Comparison of ENCODE assay signal across 16 cellular contexts in the genomic region with DNA sequence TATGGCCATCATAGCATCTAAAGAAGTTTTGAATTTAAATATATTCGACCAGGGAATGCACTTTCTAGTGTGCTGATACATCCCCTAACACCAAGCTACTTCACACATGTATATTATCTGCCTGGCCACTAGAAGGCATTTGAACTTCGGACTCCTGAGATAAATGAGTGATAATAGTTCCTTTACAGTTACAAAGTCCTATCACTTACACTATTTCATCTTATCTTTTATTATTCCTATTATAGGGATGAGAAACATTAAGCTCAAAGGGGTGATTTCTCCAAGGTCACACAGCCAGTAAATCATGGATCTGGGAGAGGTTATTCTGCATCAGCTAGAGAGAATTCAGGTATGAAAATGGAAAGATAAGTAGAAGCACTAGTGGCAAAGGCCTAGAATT. TPM values are rescaled to one million over a fixed set of nuclear protein-coding genes. Genes with fewer than 3 reads are reported as not detected.
DNase-seq lines count a peak whose midpoint lies in the region; ATAC-seq, FAIRE-seq and TF ChIP-seq lines count a peak whose summit lies in the region.
"Had no signal": no experiment of that assay in that cellular context is flagged by ENCODE, and none has a peak within 500 bp of the region (broad histone marks: within the 10 kb centered on the region; RNA-seq: fewer than 3 reads in every experiment).

No MANE protein-coding gene starts in this region.

- H3K9me3 Mint-ChIP-seq in H9 = no peaks in the 10 kb centered on the region
- H3K9me3 Mint-ChIP-seq: CD8-positive, alpha-beta T cell had no signal

- no peak overlapping the region for H3K27ac ChIP-seq in H9 (ENCODE audit: insufficient read length, low read depth, low read length)
- no peak overlapping the region for H3K27ac ChIP-seq in OCI-LY1 (ENCODE audit: low read depth, low read length, poor library complexity, severe bottlenecking)
- no peak overlapping the region for H3K27ac ChIP-seq in foreskin keratinocyte
- H3K27ac ChIP-seq in small intestine (ENCODE audit: low read depth in 1 of 2, low read length in 1 of 2) = no peak overlapping the region
- H3K27ac ChIP-seq in upper lobe of right lung = no peak overlapping the region
- H3K27ac ChIP-seq: RWPE1 had no signal

- H4K8ac ChIP-seq in H9 (replicated peaks; ENCODE audit: insufficient read length, low read depth, low read length) = no peak overlapping the region

- no peak overlapping the region for H4K91ac ChIP-seq in H9 (ENCODE audit: insufficient read length, low read depth, low read length)

- TF ChIP-seq CTCF in H9 (conservative IDR thresholded peaks at IDR 0.05) (peak; percentile 39; the same call in 1 of the 3 replicates), OCI-LY1 (IDR thresholded peaks at IDR 0.05; ENCODE audit: low read length) (peak; percentile 23), foreskin keratinocyte (conservative IDR thresholded peaks at IDR 0.05) (no peak), upper lobe of right lung (IDR thresholded peaks at IDR 0.05) (no peak)

- no peaks in the 10 kb centered on the region for H3F3A ChIP-seq in OCI-LY1 (ENCODE audit: insufficient read depth, low read length)

- no peaks in the 10 kb centered on the region for H3K4me1 ChIP-seq in H9 (ENCODE audit: insufficient read depth, low read length)
- no peaks in the 10 kb centered on the region for H3K4me1 ChIP-seq in OCI-LY1 (ENCODE audit: insufficient read depth, low read length, severe bottlenecking)
- no peaks in the 10 kb centered on the region for H3K4me1 ChIP-seq in foreskin keratinocyte
- no peaks in the 10 kb centered on the region for H3K4me1 ChIP-seq in small intestine (ENCODE audit: control insufficient read depth in 2 of 2, insufficient read depth in 1 of 2, low read depth in 1 of 2, low read length in 1 of 2)
- H3K4me1 ChIP-seq in upper lobe of right lung = no peaks in the 10 kb centered on the region

- no peak overlapping the region for H3K4me3 ChIP-seq in OCI-LY1 (ENCODE audit: low read depth, low read length, poor library complexity, severe bottlenecking)
- no peak overlapping the region for H3K4me3 ChIP-seq in small intestine (ENCODE audit: low read depth in 1 of 2, low read length in 2 of 2)
- H3K4me3 ChIP-seq in upper lobe of right lung = no peak overlapping the region
- H3K4me3 ChIP-seq: MG63 had no signal

- no peak overlapping the region for H3K27ac Mint-ChIP-seq in H9
- H3K27ac Mint-ChIP-seq: CD8-positive, alpha-beta T cell had no signal

- H3K14ac ChIP-seq in H9 (ENCODE audit: insufficient read depth, low read length) = no peak overlapping the region

- H3K9me2 ChIP-seq in OCI-LY1 (ENCODE audit: low read depth, low read length) = no peaks in the 10 kb centered on the region

- H3K9me3 ChIP-seq in H9 (ENCODE audit: control insufficient read depth, low read depth, low read length) (no peaks in the 10 kb centered on the region), OCI-LY1 (ENCODE audit: low read length) (no peaks in the 10 kb centered on the region), small intestine (ENCODE audit: control insufficient read depth, low read depth) (no peaks in the 10 kb centered on the region), upper lobe of right lung (no peaks in the 10 kb centered on the region)
- H3K9me3 ChIP-seq: MG63 had no signal

- H3K79me2 ChIP-seq in H9 (ENCODE audit: insufficient read depth, low read length) (no peaks in the 10 kb centered on the region), OCI-LY1 (ENCODE audit: insufficient read depth, low read length) (no peaks in the 10 kb centered on the region)

- DNase-seq in H9 = no peak
- no peak for DNase-seq in foreskin keratinocyte
- peak; percentile 90 for DNase-seq in small intestine
- no peak for DNase-seq in upper lobe of right lung
- no peak for DNase-seq in D341Med (ENCODE audit: low spot score)
- DNase-seq: CD8-positive, alpha-beta T cell; MG63; NCI-H1105; NCI-H1694; NCI-H69; OCI-M1; SW 1271 had no signal

- no peaks in the 10 kb centered on the region for H3K36me3 Mint-ChIP-seq in H9 (ENCODE audit: insufficient read depth in 1 of 3, low read depth in 3 of 3)

- H3K4me3 Mint-ChIP-seq in H9 = no peak overlapping the region
- H3K4me3 Mint-ChIP-seq: CD8-positive, alpha-beta T cell had no signal

- H3K36me3 ChIP-seq in OCI-LY1 (ENCODE audit: insufficient read depth, low read length) (no peaks in the 10 kb centered on the region), small intestine (ENCODE audit: control insufficient read depth in 2 of 2, insufficient read depth in 2 of 2, low read length in 2 of 2) (no peaks in the 10 kb centered on the region), upper lobe of right lung (no peaks in the 10 kb centered on the region)

- no peak overlapping the region for H2BK12ac ChIP-seq in H9 (ENCODE audit: insufficient read length, low read depth, low read length)

- H3K9ac ChIP-seq in H9 (ENCODE audit: extremely low read depth, insufficient read length, low read length) (no peak overlapping the region), OCI-LY1 (ENCODE audit: low read length) (no peak overlapping the region)

- H3K79me1 ChIP-seq in H9 (ENCODE audit: insufficient read depth, low read depth, low read length, poor library complexity, severe bottlenecking) = no peaks in the 10 kb centered on the region

- no peak overlapping the region for H3K4ac ChIP-seq in H9 (ENCODE audit: low read depth, low read length)

- H3K27me3 ChIP-seq in H9 (ENCODE audit: insufficient read depth, low read length) (no peaks in the 10 kb centered on the region), OCI-LY1 (ENCODE audit: insufficient read depth, low read length) (no peaks in the 10 kb centered on the region), foreskin keratinocyte (no peaks in the 10 kb centered on the region), small intestine (ENCODE audit: control insufficient read depth in 2 of 2, insufficient read depth in 2 of 2, low read length in 2 of 2) (no peaks in the 10 kb centered on the region), upper lobe of right lung (no peaks in the 10 kb centered on the region)
- H3K27me3 ChIP-seq: MG63 had no signal

- H2BK20ac ChIP-seq in H9 (ENCODE audit: low read depth, low read length, poor library complexity, severe bottlenecking) = no peak overlapping the region

- no peak overlapping the region for H3K23ac ChIP-seq in H9 (ENCODE audit: insufficient read length, low read depth, low read length)

- H2BK15ac ChIP-seq in H9 (ENCODE audit: low read depth, low read length) = no peak overlapping the region

- ATAC-seq in foreskin keratinocyte = peak; percentile 19
- ATAC-seq in upper lobe of right lung = no peak
- ATAC-seq in GM19328 (IDR thresholded peaks at IDR 0.05; ENCODE audit: unreplicated experiment) = no peak
- ATAC-seq: CD8-positive, alpha-beta T cell had no signal

- WGBS in H9 (ENCODE audit: extremely low coverage, insufficient read length, low lambda C conversion rate) = no CpG with 5 or more reads among the region's 2 CpGs
- 18 to 72% (median 27%) methylated on average over 2 of the region's 2 CpGs for WGBS in small intestine, 3 donors

- no peak overlapping the region for H3K18ac ChIP-seq in H9 (ENCODE audit: insufficient read length, low read depth, low read length)

- no peaks in the 10 kb centered on the region for H3K23me2 ChIP-seq in H9 (ENCODE audit: insufficient read length, low read depth, low read length, poor library complexity, severe bottlenecking)

- H4K20me1 ChIP-seq in H9 (ENCODE audit: control insufficient read depth, insufficient read depth, insufficient read length) = no peaks in the 10 kb centered on the region
- H4K20me1 ChIP-seq in OCI-LY1 (ENCODE audit: insufficient read depth, low read length) = no peaks in the 10 kb centered on the region

- H3K27me3 Mint-ChIP-seq in H9 (ENCODE audit: low read depth) = no peaks in the 10 kb centered on the region

- H2AK5ac ChIP-seq in H9 (ENCODE audit: insufficient read length, low read length) = no peak overlapping the region

- H3T11ph ChIP-seq in H9 (ENCODE audit: low read length) = no peak overlapping the region

- H2BK5ac ChIP-seq in H9 (ENCODE audit: insufficient read length, low read length) = no peak overlapping the region

- H2AFZ ChIP-seq in H9 (ENCODE audit: low read length) (no peak overlapping the region), OCI-LY1 (ENCODE audit: low read length) (no peak overlapping the region)

- no peaks in the 10 kb centered on the region for H3K4me1 Mint-ChIP-seq in H9

- H3K4me2 ChIP-seq in H9 (ENCODE audit: insufficient read depth, insufficient read length, low read length) (no peak overlapping the region), OCI-LY1 (ENCODE audit: low read length) (no peak overlapping the region)

- intact Hi-C loops in upper lobe of right lung (cut with DNase I) = no loop called here

- no peak overlapping the region for H4K5ac ChIP-seq in H9 (ENCODE audit: insufficient read length, low read depth, low read length)

- no peak overlapping the region for H2BK120ac ChIP-seq in H9 (ENCODE audit: low read depth, low read length, poor library complexity, severe bottlenecking)

- H3K56ac ChIP-seq in H9 (ENCODE audit: insufficient read length, low read depth, low read length) = no peak overlapping the region

- FAIRE-seq in small intestine (lab: Jason Lieb, UNC) = peak; percentile 55
- FAIRE-seq: H1 had no signal

RNA-seq across cellular contexts. Expression of a gene that starts 40.3 kb away (rescaled TPM):
- total RNA-seq in H9 (2021) (14.3 and 15.9 TPM in 2 replicates), foreskin keratinocyte (15.7 and 18.5 TPM in 2 replicates), upper lobe of right lung (11.3 TPM)
- polyA plus RNA-seq in foreskin keratinocyte (3.7 and 5.3 TPM in 2 replicates), small intestine (1 to 10 TPM; 2.7 to 6.5 (median 4.7) TPM)

RNA-seq across cellular contexts. Expression of a gene that starts 40.5 kb away (rescaled TPM):
- total RNA-seq in H9 (2021) (0.37 and 0.44 TPM in 2 replicates), foreskin keratinocyte (0.37 and 0.78 TPM in 2 replicates), upper lobe of right lung (0.26 TPM)
- polyA plus RNA-seq in foreskin keratinocyte (0.47 and 0.99 TPM in 2 replicates), small intestine (under 1 TPM in 1 of 3 donors, not detected in 2; 0.10 TPM)
- total RNA-seq: CD8-positive, alpha-beta T cell had no signal

Comparison
In these comparisons a context has a peak if more than half of its experiments do, and no peak if none do; other contexts are left out.
1. CTCF ChIP-seq: peak in H9 (single experiment) and OCI-LY1 (single experiment); none in foreskin keratinocyte (single experiment) and upper lobe of right lung (single experiment).